Comparison of ENCODE assay signal across 10 cellular contexts in the genomic region with DNA sequence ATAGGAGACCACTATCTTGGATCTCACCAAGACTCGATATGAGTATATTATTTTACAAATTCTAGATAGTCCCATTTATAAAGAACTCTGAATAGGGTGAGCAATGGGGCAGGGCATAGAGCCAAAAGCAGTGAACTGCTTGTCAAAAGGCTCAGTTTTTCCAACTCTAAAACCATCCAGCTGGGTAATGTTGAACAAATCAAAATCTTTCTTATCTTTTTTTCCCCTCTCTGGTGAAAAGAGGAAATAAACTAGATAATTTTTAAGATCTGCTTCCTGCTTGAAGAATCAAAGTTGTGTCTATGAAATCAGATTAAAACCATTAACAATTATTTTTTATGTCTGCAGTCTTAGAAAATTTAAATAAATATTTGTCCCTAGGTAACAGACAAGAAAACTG.
DNase-seq lines count a peak whose midpoint lies in the region; ATAC-seq, FAIRE-seq and TF ChIP-seq lines count a peak whose summit lies in the region.
"Had no signal": no experiment of that assay in that cellular context is flagged by ENCODE, and none has a peak within 500 bp of the region (broad histone marks: within the 10 kb centered on the region; RNA-seq: fewer than 3 reads in every experiment).

No MANE protein-coding gene starts in this region.

- H3K4me3 ChIP-seq in MG63 (no peak overlapping the region), stomach (no peak overlapping the region)
- H3K4me3 ChIP-seq: GM23338 had no signal

- FAIRE-seq in islet of Langerhans (lab: Jason Lieb, UNC) = peak; percentile 51

- DNase-seq in MG63 = peak; percentile 60
- peak; percentile 74 for DNase-seq in astrocyte of the hippocampus (ENCODE audit: low read depth, low spot score)
- no peak for DNase-seq in stomach
- DNase-seq in NCI-H2029 (lab: John Stamatoyannopoulos, UW) = no peak
- DNase-seq in SKM-1 treated with dmso at 0.1 percent for 144 hours (lab: John Stamatoyannopoulos, UW; ENCODE audit: unreplicated experiment) = no peak
- no peak for DNase-seq in T1000 (lab: John Stamatoyannopoulos, UW)
- DNase-seq: effector CD4-positive, alpha-beta T cell had no signal

- intact Hi-C loops in stomach (cut with DNase I; ENCODE audit: low total_unique reads) = no loop called here

- TF ChIP-seq EP300 in stomach (IDR thresholded peaks at IDR 0.05) = no peak

- H3K27me3 ChIP-seq in MG63 = no peaks in the 10 kb centered on the region
- no peaks in the 10 kb centered on the region for H3K27me3 ChIP-seq in stomach

- no peak for TF ChIP-seq POLR2A in stomach (IDR thresholded peaks at IDR 0.05)

- peak overlapping the region in 4 of 5 donors; percentile 75 to 83 (median 82) for H3K27ac ChIP-seq in stomach

- 34 to 59% (median 39%) methylated on average over 1 of the region's 1 CpG for WGBS in stomach, 5 donors

- ATAC-seq in GM19467 (IDR thresholded peaks at IDR 0.05; ENCODE audit: unreplicated experiment) = no peak
- ATAC-seq: GM23338 had no signal

- H3K9me3 ChIP-seq in MG63 (no peaks in the 10 kb centered on the region), stomach (no peaks in the 10 kb centered on the region)

- peaks cover 19 to 65% (median 39%) of the 10 kb centered on the region in 4 donors for H3K4me1 ChIP-seq in stomach

- no peaks in the 10 kb centered on the region for H3K36me3 ChIP-seq in MG63
- no peaks in the 10 kb centered on the region for H3K36me3 ChIP-seq in stomach

- TF ChIP-seq CTCF in stomach (IDR thresholded peaks at IDR 0.05) = no peak

Comparison
In these comparisons a context has a peak if more than half of its experiments do, and no peak if none do; other contexts are left out.
1. DNase-seq: peak in MG63 (single experiment) and astrocyte of the hippocampus (single experiment); none in stomach (single experiment), NCI-H2029 (single experiment), SKM-1 treated with dmso at 0.1 percent for 144 hours (single experiment) and T1000 (single experiment).